Comparison of ENCODE assay signal across 1 cellular context in genomic region chr3:180870008-180870733, GRCh38.
TF ChIP-seq lines count a peak whose summit lies in the region.

No MANE protein-coding gene starts in this region.

TF ChIP-seq in HepG2, 621 proteins besides CTCF, POLR2A, EP300 and RAD21 (continued from another document):
- TF ChIP-seq ZBTB40 (IDR thresholded peaks at IDR 0.05), result no peak
- no peak for TF ChIP-seq ZBTB40 (CRISPR knock-in tag; IDR thresholded peaks at IDR 0.05)
- TF ChIP-seq HDAC1 (CRISPR knock-in tag; IDR thresholded peaks at IDR 0.05), result no peak
- TF ChIP-seq NFYC (CRISPR knock-in tag; IDR thresholded peaks at IDR 0.05), result no peak
- TF ChIP-seq MTF1 (CRISPR knock-in tag; IDR thresholded peaks at IDR 0.05), result no peak
- TF ChIP-seq ZNF691 (CRISPR knock-in tag; IDR thresholded peaks at IDR 0.05; ENCODE audit: borderline replicate concordance, low read depth), result no peak
- TF ChIP-seq RARA (CRISPR knock-in tag; IDR thresholded peaks at IDR 0.05), result no peak
- TF ChIP-seq DZIP1 (CRISPR knock-in tag; IDR thresholded peaks at IDR 0.05), result no peak
- TF ChIP-seq ZNF101 (CRISPR knock-in tag; IDR thresholded peaks at IDR 0.05; ENCODE audit: borderline replicate concordance, low read depth), result no peak
- no peak for TF ChIP-seq ZNF629 (CRISPR knock-in tag; conservative IDR thresholded peaks at IDR 0.05)
